Comparison of ENCODE assay signal across 9 cellular contexts in genomic region chr16:2025878-2026460, GRCh38. TPM values are rescaled to one million over a fixed set of nuclear protein-coding genes. Genes with fewer than 3 reads are reported as not detected.
DNase-seq lines count a peak whose midpoint lies in the region; ATAC-seq and TF ChIP-seq lines count a peak whose summit lies in the region.
"Had no signal": no experiment of that assay in that cellular context is flagged by ENCODE, and none has a peak within 500 bp of the region (broad histone marks: within the 10 kb centered on the region; RNA-seq: fewer than 3 reads in every experiment).

No MANE protein-coding gene starts in this region.

- H3K4me1 ChIP-seq in liver (ENCODE audit: control insufficient read depth in 4 of 4, insufficient read depth in 4 of 4, low read length in 3 of 4) (peaks cover 24 to 70% (median 55%) of the 10 kb centered on the region in 4 donors), stomach (peaks cover 46 to 71% (median 65%) of the 10 kb centered on the region in 4 donors)

- no peak for ATAC-seq in activated CD8-positive, alpha-beta T cell treated with anti-CD3 and anti-CD28 coated beads, Interleukin-2, amount 10 ng/mL, durations not matched to agents 7 days and 5 days
- no peak for ATAC-seq in HG03342 (IDR thresholded peaks at IDR 0.05; ENCODE audit: unreplicated experiment)
- ATAC-seq in HG03565 (IDR thresholded peaks at IDR 0.05; ENCODE audit: unreplicated experiment), result no peak

- 82% methylated on average over 16 of the region's 16 CpGs for WGBS in liver
- 65 to 79% (median 76%) methylated on average over 15 to 16 of the region's 16 CpGs for WGBS in stomach, 5 donors

- DNase-seq in T-helper 2 cell treated with Interferon-gamma antibody and Interleukin-4, amounts not matched to agents 5 μg/mL and 100 μg/mL, for 36 hours (ENCODE audit: low spot score), result no peak
- DNase-seq in T-helper 2 cell (no peak), stomach (no peak), NCI-H82 (lab: John Stamatoyannopoulos, UW) (no peak)
- no peak for DNase-seq in activated CD8-positive, alpha-beta T cell treated with anti-CD3 and anti-CD28 coated beads, Interleukin-2, amount 10 ng/mL, durations not matched to agents 7 days and 5 days
- DNase-seq: NCI-H2107 had no signal

- H3K27ac Mint-ChIP-seq in T-helper 2 cell treated with Interferon-gamma antibody and Interleukin-4, amounts not matched to agents 5 μg/mL and 100 μg/mL, for 36 hours, result no peak overlapping the region
- no peak overlapping the region for H3K27ac Mint-ChIP-seq in activated CD8-positive, alpha-beta T cell treated with anti-CD3 and anti-CD28 coated beads, Interleukin-2, amount 10 ng/mL, durations not matched to agents 7 days and 5 days

- H3K36me3 ChIP-seq in liver (ENCODE audit: control insufficient read depth in 4 of 4, insufficient read depth in 3 of 4, low read depth in 1 of 4, low read length in 3 of 4) (no peaks in the 10 kb centered on the region), stomach (peaks cover 4 to 17% (median 11%) of the 10 kb centered on the region in 4 donors)

- H3K9me3 ChIP-seq in liver (ENCODE audit: control insufficient read depth in 4 of 4, low read length in 3 of 4), result no peaks in the 10 kb centered on the region
- no peaks in the 10 kb centered on the region for H3K9me3 ChIP-seq in stomach

- no peak for TF ChIP-seq RAD21 in liver (IDR thresholded peaks at IDR 0.05)

- H3K4me3 ChIP-seq in liver (ENCODE audit: low read depth in 1 of 3, low read length in 3 of 3) (peak overlapping the region in 2 of 3 donors; percentile 46 to 89), stomach (peak overlapping the region; percentile 72 to 92 (median 78))

- CTCF ChIA-PET in activated CD8-positive, alpha-beta T cell treated with anti-CD3 and anti-CD28 coated beads, Interleukin-2, amount 10 ng/mL, durations not matched to agents 7 days and 5 days (lab: Charles Lee), result interaction anchor here (1.1 kb wide), 1 partner anchor 12 kb away, joined by 4 read pairs; no protein-coding TSS in a partner anchor

- intact Hi-C loops in stomach (cut with DNase I; ENCODE audit: low total_unique reads), result loop anchor here (10.0 kb wide), 1 partner anchor 59 kb away; no protein-coding TSS in a partner anchor

- H3K4me1 Mint-ChIP-seq in T-helper 2 cell treated with Interferon-gamma antibody and Interleukin-4, amounts not matched to agents 5 μg/mL and 100 μg/mL, for 36 hours (ENCODE audit: low read depth), result peaks cover 11% of the 10 kb centered on the region
- H3K4me1 Mint-ChIP-seq in activated CD8-positive, alpha-beta T cell treated with anti-CD3 and anti-CD28 coated beads, Interleukin-2, amount 10 ng/mL, durations not matched to agents 7 days and 5 days (ENCODE audit: low read depth), result peaks cover 27% of the 10 kb centered on the region

- no peak for TF ChIP-seq CTCF in liver (IDR thresholded peaks at IDR 0.05; ENCODE audit: low read depth, low read length, missing input control)
- TF ChIP-seq CTCF in stomach (IDR thresholded peaks at IDR 0.05), result no peak

- H3K9ac ChIP-seq in liver (ENCODE audit: low read depth in 1 of 2, low read length in 2 of 2), result peak overlapping the region in 1 of 2 donors; percentile 36

- H3K36me3 Mint-ChIP-seq in T-helper 2 cell treated with Interferon-gamma antibody and Interleukin-4, amounts not matched to agents 5 μg/mL and 100 μg/mL, for 36 hours (ENCODE audit: low read depth), result no peaks in the 10 kb centered on the region
- H3K36me3 Mint-ChIP-seq in activated CD8-positive, alpha-beta T cell treated with anti-CD3 and anti-CD28 coated beads, Interleukin-2, amount 10 ng/mL, durations not matched to agents 7 days and 5 days (ENCODE audit: low read depth), result no peaks in the 10 kb centered on the region

- H3K27ac ChIP-seq in liver (ENCODE audit: low read depth in 1 of 2, low read length in 2 of 2) (peak overlapping the region; percentile 46 to 49), stomach (peak overlapping the region in 4 of 5 donors; percentile 67 to 92 (median 78))

- peak overlapping the region; percentile 59 for H3K4me3 Mint-ChIP-seq in T-helper 2 cell treated with Interferon-gamma antibody and Interleukin-4, amounts not matched to agents 5 μg/mL and 100 μg/mL, for 36 hours
- H3K4me3 Mint-ChIP-seq in activated CD8-positive, alpha-beta T cell treated with anti-CD3 and anti-CD28 coated beads, Interleukin-2, amount 10 ng/mL, durations not matched to agents 7 days and 5 days, result peak overlapping the region; percentile 31

- no peak for TF ChIP-seq EP300 in stomach (IDR thresholded peaks at IDR 0.05)

- peaks cover 41% of the 10 kb centered on the region for H3K27me3 Mint-ChIP-seq in T-helper 2 cell treated with Interferon-gamma antibody and Interleukin-4, amounts not matched to agents 5 μg/mL and 100 μg/mL, for 36 hours (ENCODE audit: low read depth)
- peaks cover 29% of the 10 kb centered on the region for H3K27me3 Mint-ChIP-seq in activated CD8-positive, alpha-beta T cell treated with anti-CD3 and anti-CD28 coated beads, Interleukin-2, amount 10 ng/mL, durations not matched to agents 7 days and 5 days (ENCODE audit: low read depth)

- no peak for TF ChIP-seq POLR2A in stomach (IDR thresholded peaks at IDR 0.05)

- POLR2A ChIA-PET in activated CD8-positive, alpha-beta T cell treated with anti-CD3 and anti-CD28 coated beads, Interleukin-2, amount 10 ng/mL, durations not matched to agents 7 days and 5 days (lab: Charles Lee), result no interaction called here

- H3K27me3 ChIP-seq in liver (ENCODE audit: control insufficient read depth in 4 of 4, insufficient read depth in 4 of 4, low read length in 3 of 4), result no peaks in the 10 kb centered on the region
- peaks cover 0 to 26% (median 9%) of the 10 kb centered on the region in 3 donors for H3K27me3 ChIP-seq in stomach

- no peaks in the 10 kb centered on the region for H3K9me3 Mint-ChIP-seq in T-helper 2 cell treated with Interferon-gamma antibody and Interleukin-4, amounts not matched to agents 5 μg/mL and 100 μg/mL, for 36 hours
- no peaks in the 10 kb centered on the region for H3K9me3 Mint-ChIP-seq in activated CD8-positive, alpha-beta T cell treated with anti-CD3 and anti-CD28 coated beads, Interleukin-2, amount 10 ng/mL, durations not matched to agents 7 days and 5 days (ENCODE audit: insufficient read depth)

TF ChIP-seq in liver, 16 proteins besides CTCF, POLR2A, EP300 and RAD21 (continues in another document):
- no peak for TF ChIP-seq RXRA (IDR thresholded peaks at IDR 0.05)
- no peak for TF ChIP-seq TAF1 (conservative IDR thresholded peaks at IDR 0.05)
- TF ChIP-seq ATF3 (IDR thresholded peaks at IDR 0.05), result no peak
- no peak for TF ChIP-seq JUND (IDR thresholded peaks at IDR 0.05)
- no peak for TF ChIP-seq NR2F2 (IDR thresholded peaks at IDR 0.05)

RNA-seq across cellular contexts. Expression of gene NHERF2, which starts 0.7 kb away (rescaled TPM):
- total RNA-seq in activated CD8-positive, alpha-beta T cell treated with anti-CD3 and anti-CD28 coated beads, Interleukin-2, amount 10 ng/mL, durations not matched to agents 7 days and 5 days, result 1 to 10 TPM; 1.4 to 2.8 TPM
- 10 to 100 TPM; 36.6 to 85.8 TPM for total RNA-seq in liver
- 100 to 1,000 TPM in 1 of 2 donors, 10 to 100 TPM in 1; 62.4 to 205 TPM for polyA plus RNA-seq in liver
- total RNA-seq in stomach, result 100 to 1,000 TPM in 2 of 5 donors, 10 to 100 TPM in 3; 17.4 to 201 (median 95.5) TPM
- 100 to 1,000 TPM in 2 of 3 donors, 10 to 100 TPM in 1; 65.4 to 236 (median 157) TPM for polyA plus RNA-seq in stomach

RNA-seq across cellular contexts. Expression of gene NPW, which starts 6.4 kb away (rescaled TPM):
- under 1 TPM in 1 of 2 experiments, not detected in 1; 0.73 TPM for total RNA-seq in activated CD8-positive, alpha-beta T cell treated with anti-CD3 and anti-CD28 coated beads, Interleukin-2, amount 10 ng/mL, durations not matched to agents 7 days and 5 days
- total RNA-seq in liver, result 1 to 10 TPM; 1.3 to 8.4 TPM
- 10 to 100 TPM in 1 of 2 donors, 1 to 10 TPM in 1; 9.9 to 20.6 TPM for polyA plus RNA-seq in liver
- total RNA-seq in stomach, result under 1 TPM in 1 of 5 donors, not detected in 4; 0.55 TPM
- polyA plus RNA-seq in stomach, result 10 to 100 TPM in 1 of 3 donors, 1 to 10 TPM in 2; 1.6 to 12.4 (median 2.4) TPM

RNA-seq across cellular contexts. Expression of gene ZNF598, which starts 16.3 kb away (rescaled TPM):
- 10 to 100 TPM; 75.1 to 75.9 TPM for total RNA-seq in activated CD8-positive, alpha-beta T cell treated with anti-CD3 and anti-CD28 coated beads, Interleukin-2, amount 10 ng/mL, durations not matched to agents 7 days and 5 days
- 10 to 100 TPM; 12.8 to 19.7 TPM for total RNA-seq in liver
- polyA plus RNA-seq in liver, result 10 to 100 TPM in 1 of 2 donors, 1 to 10 TPM in 1; 2.7 to 28.4 TPM
- 10 to 100 TPM; 16.3 to 86.2 (median 34.8) TPM for total RNA-seq in stomach
- 10 to 100 TPM; 21.1 to 31.0 (median 21.4) TPM for polyA plus RNA-seq in stomach

RNA-seq across cellular contexts. Expression of gene NTHL1, which starts 21.7 kb away (rescaled TPM):
- 10 to 100 TPM; 29.9 to 35.3 TPM for total RNA-seq in activated CD8-positive, alpha-beta T cell treated with anti-CD3 and anti-CD28 coated beads, Interleukin-2, amount 10 ng/mL, durations not matched to agents 7 days and 5 days
- total RNA-seq in liver (10 to 100 TPM; 10.4 to 12.7 TPM), stomach (100 to 1,000 TPM in 2 of 5 donors, 1 to 10 TPM in 3; 2.3 to 663 (median 9.5) TPM)
- polyA plus RNA-seq in liver (100 to 1,000 TPM in 1 of 2 donors, 10 to 100 TPM in 1; 25.4 to 166 TPM), stomach (10 to 100 TPM; 29.2 to 40.6 (median 36.6) TPM)

RNA-seq across cellular contexts. Expression of gene TSC2, which starts 21.8 kb away (rescaled TPM):
- total RNA-seq in activated CD8-positive, alpha-beta T cell treated with anti-CD3 and anti-CD28 coated beads, Interleukin-2, amount 10 ng/mL, durations not matched to agents 7 days and 5 days, result 10 to 100 TPM; 87.9 to 97.4 TPM
- total RNA-seq in liver (10 to 100 TPM; 28.3 to 51.2 TPM), stomach (100 to 1,000 TPM in 3 of 5 donors, 10 to 100 TPM in 2; 68.5 to 369 (median 118) TPM)
- polyA plus RNA-seq in liver (10 to 100 TPM; 23.3 to 29.1 TPM), stomach (10 to 100 TPM; 40.8 to 46.0 (median 41.1) TPM)

Comparison
In these comparisons a context has a peak if more than half of its experiments do, and no peak if none do; other contexts are left out.
1. RNA of gene NHERF2, which starts 0.7 kb away (total RNA-seq): 17.4 to 201 TPM in stomach and 36.6 to 85.8 TPM in liver; 1.4 to 2.8 TPM in activated CD8-positive, alpha-beta T cell treated with anti-CD3 and anti-CD28 coated beads, Interleukin-2, amount 10 ng/mL, durations not matched to agents 7 days and 5 days; every median in the first group is over 4 times any median in the second.